Comparison of ENCODE assay signal across 9 cellular contexts in the genomic region with DNA sequence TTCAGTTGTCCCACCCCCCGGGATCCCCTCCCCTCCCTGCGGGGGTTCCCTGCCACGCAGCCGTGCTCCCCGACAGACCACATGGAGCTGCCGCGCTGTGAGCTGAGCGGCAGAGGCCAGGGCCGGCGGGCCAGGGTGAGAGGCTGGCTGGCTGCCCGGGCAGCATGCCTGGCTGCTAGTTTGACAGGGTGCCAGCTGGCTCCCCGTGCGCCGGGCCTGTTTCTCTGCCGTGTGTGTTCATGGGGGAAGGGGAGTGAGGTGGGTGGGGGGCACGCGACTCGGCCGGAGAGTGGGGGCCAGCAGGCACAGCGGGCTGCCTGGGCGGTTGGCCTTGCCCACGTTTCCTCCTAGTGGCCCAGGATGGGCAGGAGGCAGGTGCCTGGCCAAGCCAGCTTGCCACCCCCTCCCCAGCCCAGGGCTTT. TPM values are rescaled to one million over a fixed set of nuclear protein-coding genes. Genes with fewer than 3 reads are reported as not detected.
DNase-seq lines count a peak whose midpoint lies in the region; TF ChIP-seq lines count a peak whose summit lies in the region.
"Had no signal": no experiment of that assay in that cellular context is flagged by ENCODE, and none has a peak within 500 bp of the region (broad histone marks: within the 10 kb centered on the region; RNA-seq: fewer than 3 reads in every experiment).

No MANE protein-coding gene starts in this region.

- WGBS in H9 (ENCODE audit: extremely low coverage, insufficient read length, low lambda C conversion rate) = no CpG with 5 or more reads among the region's 22 CpGs

- DNase-seq in A172 (ENCODE audit: low spot score) (peak; percentile 76), HL-60 (ENCODE audit: low read depth in 1 of 2, low spot score in 1 of 2) (peak in 1 of 2 experiments; percentile 78), SJSA1 (ENCODE audit: low read depth in 1 of 2, low spot score in 2 of 2) (peak; percentile 60 to 81), glomerular visceral epithelial cell (ENCODE audit: extremely low spot score) (peak; percentile 89), H9 (no peak), T-helper 1 cell (no peak)
- DNase-seq in stimulated activated CD4-positive, alpha-beta T cell treated with anti-CD3 and anti-CD28 coated beads, Interleukin-2, amount 100 ng/mL, for 48 hours = no peak

- no peak overlapping the region for H3K4ac ChIP-seq in H9 (ENCODE audit: low read depth, low read length)

- no peaks in the 10 kb centered on the region; the same call in none of the 2 replicates for H3K27me3 Mint-ChIP-seq in H9 (ENCODE audit: low read depth)

- H3K4me1 ChIP-seq in SJSA1 (replicated peaks) (peaks cover 45% of the 10 kb centered on the region), skeletal muscle tissue (ENCODE audit: control insufficient read depth in 3 of 3, insufficient read depth in 3 of 3, low read length in 3 of 3) (peaks cover 34 to 61% (median 54%) of the 10 kb centered on the region in 3 donors), H9 (ENCODE audit: insufficient read depth, low read length) (no peaks in the 10 kb centered on the region)

- H3K4me3 ChIP-seq in HL-60 (replicated peaks; ENCODE audit: insufficient read depth, low read length) (peak overlapping the region; percentile 28), SJSA1 (no peak overlapping the region), skeletal muscle tissue (ENCODE audit: low read length in 3 of 3) (peak overlapping the region in 2 of 3 donors; percentile 26 to 49)

- no peak overlapping the region for H2BK15ac ChIP-seq in H9 (ENCODE audit: low read depth, low read length)

- peaks cover 0 to 9% of the 10 kb centered on the region in 2 experiments; a peak in 2 of 4 replicates for H3K4me1 Mint-ChIP-seq in H9

- H3K18ac ChIP-seq in H9 (ENCODE audit: insufficient read length, low read depth, low read length) = no peak overlapping the region

- H4K8ac ChIP-seq in H9 (replicated peaks; ENCODE audit: insufficient read length, low read depth, low read length) = no peak overlapping the region

- H3K23me2 ChIP-seq in H9 (ENCODE audit: insufficient read length, low read depth, low read length, poor library complexity, severe bottlenecking) = peaks cover 4% of the 10 kb centered on the region

- H2BK5ac ChIP-seq in H9 (ENCODE audit: insufficient read length, low read length) = no peak overlapping the region

- H4K5ac ChIP-seq in H9 (ENCODE audit: insufficient read length, low read depth, low read length) = no peak overlapping the region

- peak overlapping the region in 2 of 3 donors; percentile 32 to 40 for H3K9ac ChIP-seq in skeletal muscle tissue (ENCODE audit: low read depth in 1 of 3, low read length in 3 of 3)
- no peak overlapping the region for H3K9ac ChIP-seq in H9 (ENCODE audit: extremely low read depth, insufficient read length, low read length)

- no peaks in the 10 kb centered on the region for H3K27me3 ChIP-seq in HL-60 (ENCODE audit: insufficient read depth, poor library complexity, severe bottlenecking)
- no peaks in the 10 kb centered on the region for H3K27me3 ChIP-seq in SJSA1 (replicated peaks)
- H3K27me3 ChIP-seq in skeletal muscle tissue (ENCODE audit: control insufficient read depth in 3 of 3, insufficient read depth in 3 of 3, low read length in 3 of 3) = peaks cover 0 to under 1% (median 0%) of the 10 kb centered on the region in 3 donors
- no peaks in the 10 kb centered on the region for H3K27me3 ChIP-seq in H9 (ENCODE audit: insufficient read depth, low read length)

- no peak overlapping the region for H2BK120ac ChIP-seq in H9 (ENCODE audit: low read depth, low read length, poor library complexity, severe bottlenecking)

- H2BK12ac ChIP-seq in H9 (ENCODE audit: insufficient read length, low read depth, low read length) = no peak overlapping the region

- no peaks in the 10 kb centered on the region for H3K79me1 ChIP-seq in H9 (ENCODE audit: insufficient read depth, low read depth, low read length, poor library complexity, severe bottlenecking)

- H3K9me3 Mint-ChIP-seq in H9 = no peaks in the 10 kb centered on the region

- no peak overlapping the region for H2BK20ac ChIP-seq in H9 (ENCODE audit: low read depth, low read length, poor library complexity, severe bottlenecking)

- H3K56ac ChIP-seq in H9 (ENCODE audit: insufficient read length, low read depth, low read length) = no peak overlapping the region

- no peak overlapping the region for H4K91ac ChIP-seq in H9 (ENCODE audit: insufficient read length, low read depth, low read length)

- H2AFZ ChIP-seq in H9 (ENCODE audit: low read length) = no peak overlapping the region

- H3K14ac ChIP-seq in H9 (ENCODE audit: insufficient read depth, low read length) = no peak overlapping the region

- peaks cover 4% of the 10 kb centered on the region for H4K20me1 ChIP-seq in H9 (ENCODE audit: control insufficient read depth, insufficient read depth, insufficient read length)

- no peak overlapping the region for H3K4me2 ChIP-seq in H9 (ENCODE audit: insufficient read depth, insufficient read length, low read length)

- H3K23ac ChIP-seq in H9 (ENCODE audit: insufficient read length, low read depth, low read length) = no peak overlapping the region

- TF ChIP-seq CTCF in HL-60 (IDR thresholded peaks at IDR 0.05; ENCODE audit: insufficient read depth, low read length) (no peak), H9 (conservative IDR thresholded peaks at IDR 0.05) (no peak)

- no peak overlapping the region for H3K4me3 Mint-ChIP-seq in H9

- no peaks in the 10 kb centered on the region for H3K36me3 Mint-ChIP-seq in H9 (ENCODE audit: insufficient read depth in 1 of 3, low read depth in 3 of 3)

- H3T11ph ChIP-seq in H9 (ENCODE audit: low read length) = no peak overlapping the region

- no peak overlapping the region for H2AK5ac ChIP-seq in H9 (ENCODE audit: insufficient read length, low read length)

- peaks cover 2% of the 10 kb centered on the region for H3K9me3 ChIP-seq in SJSA1 (replicated peaks)
- no peaks in the 10 kb centered on the region for H3K9me3 ChIP-seq in skeletal muscle tissue (ENCODE audit: control insufficient read depth in 3 of 3, low read length in 3 of 3)
- H3K9me3 ChIP-seq in H9 (ENCODE audit: control insufficient read depth, low read depth, low read length) = no peaks in the 10 kb centered on the region

- H3K79me2 ChIP-seq in H9 (ENCODE audit: insufficient read depth, low read length) = no peaks in the 10 kb centered on the region

- no peaks in the 10 kb centered on the region; the same call in 1 of the 2 replicates for H3K36me3 ChIP-seq in SJSA1
- H3K36me3 ChIP-seq in skeletal muscle tissue (ENCODE audit: control insufficient read depth in 3 of 3, insufficient read depth in 3 of 3, low read length in 3 of 3) = no peaks in the 10 kb centered on the region

- peak overlapping the region; percentile 97 for H3K27ac ChIP-seq in HL-60 (replicated peaks)
- H3K27ac ChIP-seq in SJSA1 = no peak overlapping the region
- H3K27ac ChIP-seq in skeletal muscle tissue (ENCODE audit: low read depth, low read length) = no peak overlapping the region
- no peak overlapping the region for H3K27ac ChIP-seq in H9 (ENCODE audit: insufficient read length, low read depth, low read length)

- no peak overlapping the region for H3K27ac Mint-ChIP-seq in H9

RNA-seq across cellular contexts. Expression of a gene that starts 34.1 kb away (rescaled TPM):
- 0.95 and 2.0 TPM in 2 replicates for total RNA-seq in A172 (2014; rRNA removed; shearing (Covaris generic))
- total RNA-seq in SJSA1 (2014; rRNA removed; shearing (Covaris generic)) = 5.7 and 6.6 TPM in 2 replicates
- total RNA-seq in skeletal muscle tissue = 8.4 TPM
- 1.7 and 3.1 TPM in 2 replicates for total RNA-seq in H9 (2021)
- total RNA-seq: activated CD8-positive, alpha-beta memory T cell treated with anti-CD3 and anti-CD28 coated beads for 36 hours had no signal

Comparison
In these comparisons a context has a peak if more than half of its experiments do, and no peak if none do; other contexts are left out.
1. DNase-seq: peak in A172 (single experiment), SJSA1 (2 of 2) and glomerular visceral epithelial cell (single experiment); none in H9 (single experiment), T-helper 1 cell (0 of 5) and stimulated activated CD4-positive, alpha-beta T cell treated with anti-CD3 and anti-CD28 coated beads, Interleukin-2, amount 100 ng/mL, for 48 hours (0 of 2).